1 cellular context compared by ENCODE assay signal in the genomic region with DNA sequence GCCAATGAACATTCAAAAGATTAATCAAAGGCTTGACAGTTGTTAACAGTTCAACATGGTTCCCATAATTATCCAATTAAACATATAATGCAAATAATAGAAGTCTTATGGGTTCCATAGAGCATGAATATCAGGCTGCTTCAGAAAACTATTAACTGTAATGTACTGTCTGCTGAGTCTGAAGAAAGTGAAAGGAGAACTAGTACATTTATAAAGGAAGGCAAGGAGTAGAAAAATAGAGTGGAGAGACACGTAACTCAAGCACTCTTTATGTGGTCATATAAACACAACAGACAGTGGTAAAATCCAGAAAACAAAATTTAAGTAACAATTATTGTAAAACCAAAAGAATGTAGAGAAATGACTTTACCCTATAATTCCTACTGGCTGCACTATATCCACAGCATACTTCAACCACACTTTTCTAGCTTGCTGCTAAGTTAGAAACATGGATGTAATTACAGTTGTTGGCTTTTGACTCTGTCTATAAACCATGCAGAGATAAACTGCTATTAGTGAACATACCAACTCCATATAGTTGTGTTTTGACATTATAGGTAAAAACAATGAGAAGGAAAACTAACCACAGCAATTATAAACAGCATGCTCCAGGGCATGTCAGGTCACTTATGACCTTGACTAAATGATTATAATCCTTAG.
TF ChIP-seq lines count a peak whose summit lies in the region.

No MANE protein-coding gene starts in this region.

TF ChIP-seq in IMR-90, 13 proteins besides CTCF, POLR2A, EP300 and RAD21 (continued from another document):
- TF ChIP-seq, protein P1, sequence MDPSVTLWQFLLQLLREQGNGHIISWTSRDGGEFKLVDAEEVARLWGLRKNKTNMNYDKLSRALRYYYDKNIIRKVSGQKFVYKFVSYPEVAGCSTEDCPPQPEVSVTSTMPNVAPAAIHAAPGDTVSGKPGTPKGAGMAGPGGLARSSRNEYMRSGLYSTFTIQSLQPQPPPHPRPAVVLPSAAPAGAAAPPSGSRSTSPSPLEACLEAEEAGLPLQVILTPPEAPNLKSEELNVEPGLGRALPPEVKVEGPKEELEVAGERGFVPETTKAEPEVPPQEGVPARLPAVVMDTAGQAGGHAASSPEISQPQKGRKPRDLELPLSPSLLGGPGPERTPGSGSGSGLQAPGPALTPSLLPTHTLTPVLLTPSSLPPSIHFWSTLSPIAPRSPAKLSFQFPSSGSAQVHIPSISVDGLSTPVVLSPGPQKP (IDR thresholded peaks at IDR 0.05; ENCODE audit: borderline replicate concordance, low read depth, low read length), result no peak
- TF ChIP-seq RFX5 (IDR thresholded peaks at IDR 0.05; ENCODE audit: low read depth, low read length), result no peak
- no peak for TF ChIP-seq SMC3 (IDR thresholded peaks at IDR 0.05; ENCODE audit: low read depth, low read length)
- no peak for TF ChIP-seq RCOR1 (IDR thresholded peaks at IDR 0.05; ENCODE audit: insufficient replicate concordance, low read length)
- no peak for TF ChIP-seq NFE2L2 (IDR thresholded peaks at IDR 0.05; ENCODE audit: low read depth, low read length)
